Comparison of ENCODE assay signal across 8 cellular contexts in the genomic region with DNA sequence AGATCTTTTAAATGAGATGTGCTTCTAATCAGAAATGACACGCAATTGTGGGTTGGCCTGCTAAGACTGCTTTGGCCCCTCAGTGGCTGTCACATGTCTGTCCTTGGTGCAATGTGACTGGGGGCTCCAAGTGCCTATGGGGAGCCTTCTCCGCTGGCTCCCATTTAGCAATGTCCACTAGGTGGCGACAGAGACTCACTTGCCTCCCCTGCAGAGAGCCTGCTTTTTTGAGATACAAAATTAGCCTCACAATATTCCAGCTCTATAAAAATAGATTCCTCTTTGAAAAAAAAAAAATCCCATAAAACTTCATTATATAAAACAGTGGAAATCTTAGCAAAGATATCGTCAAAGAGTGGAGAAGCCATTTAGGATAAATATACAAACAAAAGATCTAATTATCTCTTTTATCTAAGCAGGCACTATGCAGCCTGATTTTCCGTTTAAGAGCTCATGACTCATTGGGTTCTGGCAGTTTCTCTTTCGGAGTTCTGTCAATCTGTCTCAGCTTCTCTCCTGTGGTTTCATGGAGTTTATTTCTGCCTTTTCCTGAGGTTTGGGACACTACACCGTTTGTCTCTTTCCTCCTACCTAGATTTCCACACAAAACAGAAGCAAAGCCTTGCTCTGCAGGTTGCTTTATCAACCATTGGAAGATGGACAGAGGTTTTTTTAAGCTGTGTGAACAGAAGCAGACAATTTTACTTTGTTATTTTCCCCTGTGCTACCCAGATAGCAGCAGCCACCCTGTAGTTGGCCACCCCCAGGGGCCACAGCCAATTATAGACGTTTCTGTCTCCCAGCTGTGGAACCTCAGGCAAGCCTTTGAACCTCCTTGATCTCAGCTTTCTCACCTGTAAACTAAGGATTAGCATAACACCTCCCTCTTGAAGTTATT.
DNase-seq lines count a peak whose midpoint lies in the region; ATAC-seq and TF ChIP-seq lines count a peak whose summit lies in the region.

No MANE protein-coding gene starts in this region.

- H3K27me3 Mint-ChIP-seq in CD4-positive, alpha-beta memory T cell, result peaks cover 9 to 17% of the 10 kb centered on the region in 2 donors

- no peaks in the 10 kb centered on the region for H3K9me3 Mint-ChIP-seq in CD4-positive, alpha-beta memory T cell

- H3K4me3 Mint-ChIP-seq in CD4-positive, alpha-beta memory T cell, result peak overlapping the region in 1 of 8 donors; percentile 58

- H3K27ac ChIP-seq in CD4-positive, alpha-beta memory T cell (ENCODE audit: low read depth, low read length), result no peak overlapping the region
- H3K27ac ChIP-seq in adrenal gland (peak overlapping the region in 1 of 5 donors; percentile 66), heart right ventricle (peak overlapping the region in 8 of 10 donors; percentile 23 to 67 (median 62)), psoas muscle (peak overlapping the region; percentile 46), uterus (peak overlapping the region; percentile 69 to 75)

- no peaks in the 10 kb centered on the region for H3K9me3 ChIP-seq in CD4-positive, alpha-beta memory T cell (ENCODE audit: control insufficient read depth in 1 of 2, low read length in 2 of 2)
- H3K9me3 ChIP-seq in adrenal gland (replicated peaks in 1 of 3), result no peaks in the 10 kb centered on the region
- no peaks in the 10 kb centered on the region for H3K9me3 ChIP-seq in heart right ventricle
- no peaks in the 10 kb centered on the region for H3K9me3 ChIP-seq in psoas muscle
- H3K9me3 ChIP-seq in uterus, result no peaks in the 10 kb centered on the region

- H3K27ac Mint-ChIP-seq in CD4-positive, alpha-beta memory T cell, result no peak overlapping the region

- peak in 4 of 5 donors; percentile 24 to 38 (median 28) for DNase-seq in CD4-positive, alpha-beta memory T cell
- DNase-seq in LoVo (ENCODE audit: low spot score), result peak; percentile 69
- peak; percentile 22 for DNase-seq in SKM-1 treated with dmso at 0.1 percent for 144 hours (lab: John Stamatoyannopoulos, UW; ENCODE audit: unreplicated experiment)
- DNase-seq in adrenal gland, result peak; percentile 69 to 88 (median 77)
- DNase-seq in heart right ventricle, result peak; percentile 55 to 74
- peak; percentile 59 to 77 for DNase-seq in psoas muscle
- DNase-seq in uterus, result peak; percentile 69 to 71

- CTCF ChIA-PET in CD4-positive, alpha-beta memory T cell (lab: Charles Lee; ENCODE audit: partially characterized antibody), result interaction anchor here (0.6 to 4.8 kb wide), 18 partner anchors 8 to 218 kb away, joined by 3 to 40 read pairs (median 6); no protein-coding TSS in a partner anchor

- no peaks in the 10 kb centered on the region for H3K27me3 ChIP-seq in CD4-positive, alpha-beta memory T cell (ENCODE audit: insufficient read depth, low read length)
- H3K27me3 ChIP-seq in adrenal gland, result no peaks in the 10 kb centered on the region
- H3K27me3 ChIP-seq in heart right ventricle, result no peaks in the 10 kb centered on the region
- H3K27me3 ChIP-seq in psoas muscle (ENCODE audit: insufficient read depth in 3 of 3, low read length in 2 of 3), result no peaks in the 10 kb centered on the region
- H3K27me3 ChIP-seq in uterus, result no peaks in the 10 kb centered on the region

- 3 to 6% (median 4%) methylated on average over 8 of the region's 8 CpGs for WGBS in adrenal gland, 4 donors
- WGBS in heart right ventricle, 2 donors, result 4 to 7% methylated on average over 8 of the region's 8 CpGs
- WGBS in psoas muscle, 3 donors, result 4 to 11% (median 4%) methylated on average over 8 of the region's 8 CpGs

- intact Hi-C loops in CD4-positive, alpha-beta memory T cell (cut with micrococcal nuclease), result loop anchor here (1.0 kb wide), 1 partner anchor 29 kb away; no protein-coding TSS in a partner anchor
- intact Hi-C loops in adrenal gland (cut with DNase I), result loop anchor here in 1 of 2 donors (2.0 kb wide), 1 partner anchor 30 kb away; no protein-coding TSS in a partner anchor
- intact Hi-C loops in heart right ventricle (cut with DNase I), result loop anchor here (1.0 to 10.0 kb wide), 12 partner anchors 29 to 240 kb away; no protein-coding TSS in a partner anchor
- intact Hi-C loops in psoas muscle (cut with DNase I), result loop anchor here (1.0 to 5.0 kb wide), 5 partner anchors 29 to 239 kb away; no protein-coding TSS in a partner anchor
- intact Hi-C loops in uterus (cut with DNase I; ENCODE audit: low total_unique reads), result no loop called here

- TF ChIP-seq POLR2A in adrenal gland (IDR thresholded peaks at IDR 0.05) (no peak), uterus (IDR thresholded peaks at IDR 0.05) (no peak)

- no peaks in the 10 kb centered on the region for H3K4me1 ChIP-seq in CD4-positive, alpha-beta memory T cell (ENCODE audit: insufficient read depth, low read length)
- H3K4me1 ChIP-seq in adrenal gland (replicated peaks in 1 of 2), result peaks cover 4 to 8% of the 10 kb centered on the region in 2 donors
- peaks cover 0 to 19% (median 8%) of the 10 kb centered on the region in 9 donors for H3K4me1 ChIP-seq in heart right ventricle
- peaks cover 6% of the 10 kb centered on the region for H3K4me1 ChIP-seq in psoas muscle
- H3K4me1 ChIP-seq in uterus, result no peaks in the 10 kb centered on the region

- H3K4me1 Mint-ChIP-seq in CD4-positive, alpha-beta memory T cell, result peaks cover 0 to 2% (median 0%) of the 10 kb centered on the region in 4 donors

- TF ChIP-seq CTCF in adrenal gland (IDR thresholded peaks at IDR 0.05) (peak; percentile 85 to 99 (median 92)), heart right ventricle (IDR thresholded peaks at IDR 0.05) (peak; percentile 94 to 97 (median 96)), psoas muscle (IDR thresholded peaks at IDR 0.05) (peak; percentile 99), uterus (IDR thresholded peaks at IDR 0.05) (peak; percentile 78 to 95 (median 85))

- ATAC-seq in GM21381 (IDR thresholded peaks at IDR 0.05; ENCODE audit: unreplicated experiment), result peak; percentile 75
- ATAC-seq in heart right ventricle, result peak; percentile 82 to 96 (median 93)
- ATAC-seq in psoas muscle, result peak; percentile 91 to 98 (median 94)

- POLR2A ChIA-PET in CD4-positive, alpha-beta memory T cell (lab: Charles Lee; ENCODE audit: partially characterized antibody), result no interaction called here

- no peaks in the 10 kb centered on the region for H3K36me3 Mint-ChIP-seq in CD4-positive, alpha-beta memory T cell

- H3K4me3 ChIP-seq in CD4-positive, alpha-beta memory T cell (ENCODE audit: low read length in 2 of 2), result no peak overlapping the region
- H3K4me3 ChIP-seq in adrenal gland (peak overlapping the region in 1 of 4 donors; percentile 45), heart right ventricle (peak overlapping the region in 6 of 10 donors; percentile 7 to 30 (median 18)), psoas muscle (peak overlapping the region; percentile 48), uterus (no peak overlapping the region)

- no peaks in the 10 kb centered on the region for H3K36me3 ChIP-seq in CD4-positive, alpha-beta memory T cell (ENCODE audit: insufficient read depth, low read length)
- H3K36me3 ChIP-seq in adrenal gland (replicated peaks in 1 of 2) (no peaks in the 10 kb centered on the region), heart right ventricle (no peaks in the 10 kb centered on the region), psoas muscle (ENCODE audit: insufficient read depth in 1 of 2, low read depth in 1 of 2) (no peaks in the 10 kb centered on the region), uterus (no peaks in the 10 kb centered on the region)

Comparison
In these comparisons a context has a peak if more than half of its experiments do, and no peak if none do; other contexts are left out.
1. DNase-seq: peak in every context shown above with its lines; median percentile 77 in adrenal gland; 70 in uterus; 69 in LoVo; 68 in psoas muscle; 64 in heart right ventricle; 28 in CD4-positive, alpha-beta memory T cell; 22 in SKM-1 treated with dmso at 0.1 percent for 144 hours.
2. H3K4me3 ChIP-seq: peak in heart right ventricle (6 of 10) and psoas muscle (single experiment); none in CD4-positive, alpha-beta memory T cell (0 of 2) and uterus (0 of 2).
3. Peak in every context shown above with its lines, with median percentiles within 50 percentile points of each other: ATAC-seq and CTCF ChIP-seq.